1 cellular context compared by ENCODE assay signal in genomic region chr9:116288658-116289057, GRCh38.
TF ChIP-seq lines count a peak whose summit lies in the region.

No MANE protein-coding gene starts in this region.

TF ChIP-seq in K562, 482 proteins besides CTCF, POLR2A, EP300 and RAD21 (continued from another document and continues in another):
- TF ChIP-seq ZNF407 (IDR thresholded peaks at IDR 0.05; ENCODE audit: low read depth) (no peak), ZNF507 (tag; conservative IDR thresholded peaks at IDR 0.05) (no peak), SREBF1 (IDR thresholded peaks at IDR 0.05; ENCODE audit: borderline replicate concordance, low read depth, low read length) (no peak), SIN3B (IDR thresholded peaks at IDR 0.05; ENCODE audit: low read depth) (no peak), ZBTB8A (IDR thresholded peaks at IDR 0.05; ENCODE audit: partially characterized antibody) (no peak), CHD1 (IDR thresholded peaks at IDR 0.05; ENCODE audit: low read length) (no peak), PRDM10 (IDR thresholded peaks at IDR 0.05; ENCODE audit: partially characterized antibody) (no peak), ZNF263 (CRISPR knock-in tag; IDR thresholded peaks at IDR 0.05; ENCODE audit: borderline replicate concordance) (no peak), SMARCE1 (IDR thresholded peaks at IDR 0.05) (no peak), CREB5 (CRISPR knock-in tag; IDR thresholded peaks at IDR 0.05) (no peak), RBM15 (IDR thresholded peaks at IDR 0.05; ENCODE audit: insufficient read depth, low read length) (no peak), ZNF644 (tag; IDR thresholded peaks at IDR 0.05; ENCODE audit: low read depth) (no peak), NFIC (IDR thresholded peaks at IDR 0.05) (0 out of 2 replicates have a peak, but pooled peaks have one; percentile 40), ZNF740 (CRISPR knock-in tag; IDR thresholded peaks at IDR 0.05) (no peak), ZNF740 (tag; IDR thresholded peaks at IDR 0.05) (no peak), RNF2 (IDR thresholded peaks at IDR 0.05) (no peak), ZNF699 (CRISPR knock-in tag; IDR thresholded peaks at IDR 0.05; ENCODE audit: insufficient replicate concordance) (no peak), SMAD2 (IDR thresholded peaks at IDR 0.05; ENCODE audit: low read depth, low read length) (no peak), ZNF121 (CRISPR knock-in tag; conservative IDR thresholded peaks at IDR 0.05) (no peak), FOXP4 (CRISPR knock-in tag; IDR thresholded peaks at IDR 0.05; ENCODE audit: borderline replicate concordance) (no peak), STAG1 (CRISPR knock-in tag; IDR thresholded peaks at IDR 0.05; ENCODE audit: borderline replicate concordance) (no peak), RBM25 (IDR thresholded peaks at IDR 0.05; ENCODE audit: low read depth, low read length, severe bottlenecking) (no peak), FOXP1 (CRISPR knock-in tag; IDR thresholded peaks at IDR 0.05) (no peak), KDM1A (IDR thresholded peaks at IDR 0.05) (0 out of 4 replicates have a peak, but pooled peaks of 1 of the 2 experiments have one; percentile 36), MNT (conservative IDR thresholded peaks at IDR 0.05) (no peak), CBFA2T3 (IDR thresholded peaks at IDR 0.05) (0 out of 2 replicates have a peak, but pooled peaks have one; percentile 29), JUND (IDR thresholded peaks at IDR 0.05; ENCODE audit: borderline replicate concordance, low read depth, low read length) (peak; percentile 36; the same call in 1 of the 2 replicates), JUND (tag; IDR thresholded peaks at IDR 0.05; ENCODE audit: borderline replicate concordance, low read depth, low read length) (no peak), GATAD2A (IDR thresholded peaks at IDR 0.05) (no peak), FOXJ3 (CRISPR knock-in tag; IDR thresholded peaks at IDR 0.05) (no peak), ZNF3 (CRISPR knock-in tag; IDR thresholded peaks at IDR 0.05) (no peak), FOSL1 (tag; conservative IDR thresholded peaks at IDR 0.05) (peak; percentile 86)
- TF ChIP-seq, protein P1, sequence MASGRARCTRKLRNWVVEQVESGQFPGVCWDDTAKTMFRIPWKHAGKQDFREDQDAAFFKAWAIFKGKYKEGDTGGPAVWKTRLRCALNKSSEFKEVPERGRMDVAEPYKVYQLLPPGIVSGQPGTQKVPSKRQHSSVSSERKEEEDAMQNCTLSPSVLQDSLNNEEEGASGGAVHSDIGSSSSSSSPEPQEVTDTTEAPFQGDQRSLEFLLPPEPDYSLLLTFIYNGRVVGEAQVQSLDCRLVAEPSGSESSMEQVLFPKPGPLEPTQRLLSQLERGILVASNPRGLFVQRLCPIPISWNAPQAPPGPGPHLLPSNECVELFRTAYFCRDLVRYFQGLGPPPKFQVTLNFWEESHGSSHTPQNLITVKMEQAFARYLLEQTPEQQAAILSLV (tag; IDR thresholded peaks at IDR 0.05): no peak
- TF ChIP-seq, protein P2, sequence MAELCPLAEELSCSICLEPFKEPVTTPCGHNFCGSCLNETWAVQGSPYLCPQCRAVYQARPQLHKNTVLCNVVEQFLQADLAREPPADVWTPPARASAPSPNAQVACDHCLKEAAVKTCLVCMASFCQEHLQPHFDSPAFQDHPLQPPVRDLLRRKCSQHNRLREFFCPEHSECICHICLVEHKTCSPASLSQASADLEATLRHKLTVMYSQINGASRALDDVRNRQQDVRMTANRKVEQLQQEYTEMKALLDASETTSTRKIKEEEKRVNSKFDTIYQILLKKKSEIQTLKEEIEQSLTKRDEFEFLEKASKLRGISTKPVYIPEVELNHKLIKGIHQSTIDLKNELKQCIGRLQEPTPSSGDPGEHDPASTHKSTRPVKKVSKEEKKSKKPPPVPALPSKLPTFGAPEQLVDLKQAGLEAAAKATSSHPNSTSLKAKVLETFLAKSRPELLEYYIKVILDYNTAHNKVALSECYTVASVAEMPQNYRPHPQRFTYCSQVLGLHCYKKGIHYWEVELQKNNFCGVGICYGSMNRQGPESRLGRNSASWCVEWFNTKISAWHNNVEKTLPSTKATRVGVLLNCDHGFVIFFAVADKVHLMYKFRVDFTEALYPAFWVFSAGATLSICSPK (IDR thresholded peaks at IDR 0.05; ENCODE audit: borderline replicate concordance): no peak
- TF ChIP-seq, protein P3, sequence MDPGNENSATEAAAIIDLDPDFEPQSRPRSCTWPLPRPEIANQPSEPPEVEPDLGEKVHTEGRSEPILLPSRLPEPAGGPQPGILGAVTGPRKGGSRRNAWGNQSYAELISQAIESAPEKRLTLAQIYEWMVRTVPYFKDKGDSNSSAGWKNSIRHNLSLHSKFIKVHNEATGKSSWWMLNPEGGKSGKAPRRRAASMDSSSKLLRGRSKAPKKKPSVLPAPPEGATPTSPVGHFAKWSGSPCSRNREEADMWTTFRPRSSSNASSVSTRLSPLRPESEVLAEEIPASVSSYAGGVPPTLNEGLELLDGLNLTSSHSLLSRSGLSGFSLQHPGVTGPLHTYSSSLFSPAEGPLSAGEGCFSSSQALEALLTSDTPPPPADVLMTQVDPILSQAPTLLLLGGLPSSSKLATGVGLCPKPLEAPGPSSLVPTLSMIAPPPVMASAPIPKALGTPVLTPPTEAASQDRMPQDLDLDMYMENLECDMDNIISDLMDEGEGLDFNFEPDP (CRISPR knock-in tag; IDR thresholded peaks at IDR 0.05): no peak
